Comparison of ENCODE assay signal across 1 cellular context in the genomic region with DNA sequence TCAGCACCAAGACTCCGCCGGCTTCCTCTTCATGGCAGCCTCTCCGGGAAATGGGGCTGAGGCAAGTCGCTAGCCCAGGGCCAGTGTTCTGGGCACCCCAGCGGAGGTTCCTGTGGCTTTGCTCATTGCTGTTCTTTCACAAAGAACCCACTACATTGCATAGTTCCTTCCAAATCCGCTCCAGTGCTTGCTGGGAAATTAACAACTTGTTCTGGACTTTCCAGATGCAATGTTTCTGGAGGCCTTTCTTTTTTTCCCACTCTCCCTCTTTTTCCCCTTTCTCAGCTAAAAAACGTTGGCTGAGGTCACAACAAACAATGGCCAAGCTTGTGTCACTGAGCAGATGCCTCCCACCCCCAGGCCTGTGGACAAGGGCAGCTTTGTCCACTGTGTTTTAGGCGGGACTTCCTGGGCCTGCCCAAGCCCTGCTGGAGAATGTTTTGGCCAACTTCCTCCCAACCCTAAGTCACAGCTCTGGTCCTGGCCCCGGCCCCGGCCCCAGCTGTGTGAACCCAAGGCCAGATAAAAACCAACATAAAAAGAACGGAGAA.
TF ChIP-seq lines count a peak whose summit lies in the region.

No MANE protein-coding gene starts in this region.

TF ChIP-seq in SK-N-SH treated with all-trans-retinoic acid at 6 μM for 48 hours, 23 proteins besides CTCF, POLR2A, EP300 and RAD21 (continued from another document):
- TF ChIP-seq TCF4 (CRISPR knock-in tag; IDR thresholded peaks at IDR 0.05; ENCODE audit: borderline replicate concordance) (no peak), ZNF70 (CRISPR knock-in tag; IDR thresholded peaks at IDR 0.05) (no peak), BACH2 (CRISPR knock-in tag; IDR thresholded peaks at IDR 0.05; ENCODE audit: borderline replicate concordance) (no peak), ZC3H10 (CRISPR knock-in tag; IDR thresholded peaks at IDR 0.05) (no peak), ESRRG (CRISPR knock-in tag; IDR thresholded peaks at IDR 0.05) (no peak), RARB (CRISPR knock-in tag; IDR thresholded peaks at IDR 0.05) (no peak), GLIS3 (CRISPR knock-in tag; IDR thresholded peaks at IDR 0.05) (no peak), ZNF565 (CRISPR knock-in tag; conservative IDR thresholded peaks at IDR 0.05; ENCODE audit: low read depth) (no peak), CREB5 (CRISPR knock-in tag; IDR thresholded peaks at IDR 0.05; ENCODE audit: low read depth) (no peak)
- TF ChIP-seq, protein P1, sequence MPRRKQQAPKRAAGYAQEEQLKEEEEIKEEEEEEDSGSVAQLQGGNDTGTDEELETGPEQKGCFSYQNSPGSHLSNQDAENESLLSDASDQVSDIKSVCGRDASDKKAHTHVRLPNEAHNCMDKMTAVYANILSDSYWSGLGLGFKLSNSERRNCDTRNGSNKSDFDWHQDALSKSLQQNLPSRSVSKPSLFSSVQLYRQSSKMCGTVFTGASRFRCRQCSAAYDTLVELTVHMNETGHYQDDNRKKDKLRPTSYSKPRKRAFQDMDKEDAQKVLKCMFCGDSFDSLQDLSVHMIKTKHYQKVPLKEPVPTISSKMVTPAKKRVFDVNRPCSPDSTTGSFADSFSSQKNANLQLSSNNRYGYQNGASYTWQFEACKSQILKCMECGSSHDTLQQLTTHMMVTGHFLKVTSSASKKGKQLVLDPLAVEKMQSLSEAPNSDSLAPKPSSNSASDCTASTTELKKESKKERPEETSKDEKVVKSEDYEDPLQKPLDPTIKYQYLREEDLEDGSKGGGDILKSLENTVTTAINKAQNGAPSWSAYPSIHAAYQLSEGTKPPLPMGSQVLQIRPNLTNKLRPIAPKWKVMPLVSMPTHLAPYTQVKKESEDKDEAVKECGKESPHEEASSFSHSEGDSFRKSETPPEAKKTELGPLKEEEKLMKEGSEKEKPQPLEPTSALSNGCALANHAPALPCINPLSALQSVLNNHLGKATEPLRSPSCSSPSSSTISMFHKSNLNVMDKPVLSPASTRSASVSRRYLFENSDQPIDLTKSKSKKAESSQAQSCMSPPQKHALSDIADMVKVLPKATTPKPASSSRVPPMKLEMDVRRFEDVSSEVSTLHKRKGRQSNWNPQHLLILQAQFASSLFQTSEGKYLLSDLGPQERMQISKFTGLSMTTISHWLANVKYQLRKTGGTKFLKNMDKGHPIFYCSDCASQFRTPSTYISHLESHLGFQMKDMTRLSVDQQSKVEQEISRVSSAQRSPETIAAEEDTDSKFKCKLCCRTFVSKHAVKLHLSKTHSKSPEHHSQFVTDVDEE (CRISPR knock-in tag; IDR thresholded peaks at IDR 0.05) = no peak
